9 cellular contexts compared by ENCODE assay signal in genomic region chrX:26442340-26442739, GRCh38.
DNase-seq lines count a peak whose midpoint lies in the region; ATAC-seq, FAIRE-seq and TF ChIP-seq lines count a peak whose summit lies in the region.
"Had no signal": no experiment of that assay in that cellular context is flagged by ENCODE, and none has a peak within 500 bp of the region (broad histone marks: within the 10 kb centered on the region; RNA-seq: fewer than 3 reads in every experiment).

No MANE protein-coding gene starts in this region.

- POLR2A ChIA-PET in BJ (lab: Charles Lee): no interaction called here
- POLR2A ChIA-PET in naive thymus-derived CD4-positive, alpha-beta T cell (lab: Charles Lee): no interaction called here

- intact Hi-C loops in kidney (cut with DNase I): no loop called here
- intact Hi-C loops in naive thymus-derived CD4-positive, alpha-beta T cell (cut with micrococcal nuclease): no loop called here

- no peaks in the 10 kb centered on the region for H3K4me1 Mint-ChIP-seq in naive thymus-derived CD4-positive, alpha-beta T cell

- no peak overlapping the region for H3K4me3 Mint-ChIP-seq in naive thymus-derived CD4-positive, alpha-beta T cell

- H3K9ac ChIP-seq in Karpas-422 (ENCODE audit: low read length) (no peak overlapping the region), kidney (ENCODE audit: low read length in 2 of 2) (no peak overlapping the region)

- H3K9me3 ChIP-seq in Karpas-422 (ENCODE audit: low read length) (peaks cover 33% of the 10 kb centered on the region), kidney (ENCODE audit: control insufficient read depth in 1 of 2, low read length in 2 of 2) (no peaks in the 10 kb centered on the region)
- H3K9me3 ChIP-seq in naive thymus-derived CD4-positive, alpha-beta T cell (ENCODE audit: control insufficient read depth in 2 of 3, low read length in 3 of 3): no peaks in the 10 kb centered on the region

- TF ChIP-seq CTCF in BJ (IDR thresholded peaks at IDR 0.05; ENCODE audit: insufficient read depth, low read depth, low read length): peak; percentile 39; the same call in 1 of the 2 replicates
- peak; percentile 17 for TF ChIP-seq CTCF in kidney (IDR thresholded peaks at IDR 0.05; ENCODE audit: borderline replicate concordance, extremely low read depth, insufficient read depth)
- TF ChIP-seq CTCF in GM20000 (IDR thresholded peaks at IDR 0.05; ENCODE audit: extremely low read depth, missing control alignments): no peak

- no peaks in the 10 kb centered on the region for H3K79me2 ChIP-seq in Karpas-422 (ENCODE audit: low read length)

- no peaks in the 10 kb centered on the region for H3K9me2 ChIP-seq in Karpas-422 (replicated peaks; ENCODE audit: insufficient read depth, low read length)

- DNase-seq in BJ (ENCODE audit: low read depth) (no peak), Karpas-422 (peak; percentile 57), astrocyte of the hippocampus (ENCODE audit: low read depth, low spot score) (peak; percentile 25), kidney (no peak), T-helper 1 cell (no peak), GM20000 (ENCODE audit: low spot score) (no peak), NCI-H226 (no peak)
- DNase-seq in naive thymus-derived CD4-positive, alpha-beta T cell: no peak
- DNase-seq: EL had no signal

- H3K4me1 ChIP-seq in Karpas-422 (ENCODE audit: low read length) (no peaks in the 10 kb centered on the region), kidney (ENCODE audit: control insufficient read depth in 1 of 2, insufficient read depth in 1 of 2, low read depth in 1 of 2, low read length in 2 of 2) (no peaks in the 10 kb centered on the region)
- no peaks in the 10 kb centered on the region for H3K4me1 ChIP-seq in naive thymus-derived CD4-positive, alpha-beta T cell (ENCODE audit: control insufficient read depth in 2 of 2, insufficient read depth in 2 of 2, low read length in 2 of 2)

- H3K27me3 ChIP-seq in BJ (ENCODE audit: control insufficient read depth, insufficient read depth, low read length): no peaks in the 10 kb centered on the region
- no peaks in the 10 kb centered on the region for H3K27me3 ChIP-seq in Karpas-422 (ENCODE audit: low read length)
- no peaks in the 10 kb centered on the region for H3K27me3 ChIP-seq in naive thymus-derived CD4-positive, alpha-beta T cell (ENCODE audit: control insufficient read depth in 2 of 2, insufficient read depth in 2 of 2, low read length in 2 of 2)

- H3K36me3 Mint-ChIP-seq in naive thymus-derived CD4-positive, alpha-beta T cell: no peaks in the 10 kb centered on the region

- no peak overlapping the region for H3K27ac ChIP-seq in Karpas-422 (ENCODE audit: low read length)
- H3K27ac ChIP-seq in kidney (ENCODE audit: low read depth in 2 of 2, low read length in 2 of 2): no peak overlapping the region
- no peak overlapping the region for H3K27ac ChIP-seq in naive thymus-derived CD4-positive, alpha-beta T cell (ENCODE audit: low read depth, low read length)

- H2AFZ ChIP-seq in Karpas-422 (ENCODE audit: low read length): no peak overlapping the region

- ATAC-seq in naive thymus-derived CD4-positive, alpha-beta T cell: no peak

- H3K27ac Mint-ChIP-seq in naive thymus-derived CD4-positive, alpha-beta T cell: no peak overlapping the region

- H3K36me3 ChIP-seq in BJ (ENCODE audit: control insufficient read depth, insufficient read depth, low read length) (no peaks in the 10 kb centered on the region), Karpas-422 (ENCODE audit: insufficient read depth, low read length) (no peaks in the 10 kb centered on the region), kidney (ENCODE audit: control insufficient read depth in 1 of 2, insufficient read depth in 2 of 2, low read length in 2 of 2) (no peaks in the 10 kb centered on the region)
- H3K36me3 ChIP-seq in naive thymus-derived CD4-positive, alpha-beta T cell (ENCODE audit: control insufficient read depth in 2 of 3, insufficient read depth in 3 of 3, low read length in 3 of 3): no peaks in the 10 kb centered on the region

- H3K4me3 ChIP-seq in BJ (ENCODE audit: low read depth, low read length) (no peak overlapping the region), Karpas-422 (ENCODE audit: low read length) (no peak overlapping the region), kidney (ENCODE audit: low read length in 2 of 2) (no peak overlapping the region)
- H3K4me3 ChIP-seq in naive thymus-derived CD4-positive, alpha-beta T cell (ENCODE audit: low read length): no peak overlapping the region

- no peaks in the 10 kb centered on the region for H4K20me1 ChIP-seq in Karpas-422 (ENCODE audit: insufficient read depth, low read depth, low read length)

- H3K9me3 Mint-ChIP-seq in naive thymus-derived CD4-positive, alpha-beta T cell: peaks cover 0 to 2% (median 0%) of the 10 kb centered on the region in 11 donors

- CTCF ChIA-PET in BJ (lab: Yijun Ruan, JAX): interaction anchor here (0.8 to 1.2 kb wide), 2 partner anchors 487 to 744 kb away, joined by 3 read pairs; no protein-coding TSS in a partner anchor
- CTCF ChIA-PET in naive thymus-derived CD4-positive, alpha-beta T cell (lab: Charles Lee): no interaction called here

- no peak for FAIRE-seq in kidney (lab: Jason Lieb, UNC)

- no peak overlapping the region for H3K4me2 ChIP-seq in Karpas-422 (ENCODE audit: low read depth, low read length, poor library complexity, severe bottlenecking)

- no peaks in the 10 kb centered on the region for H3K27me3 Mint-ChIP-seq in naive thymus-derived CD4-positive, alpha-beta T cell

Comparison
In these comparisons a context has a peak if more than half of its experiments do, and no peak if none do; other contexts are left out.
1. DNase-seq: peak in Karpas-422 (single experiment) and astrocyte of the hippocampus (single experiment); none in BJ (single experiment), kidney (single experiment), T-helper 1 cell (0 of 5), GM20000 (single experiment), naive thymus-derived CD4-positive, alpha-beta T cell (0 of 9) and NCI-H226 (single experiment).